In genomic region chr19:17777840-17778620, GRCh38 we compare ENCODE assay signal across 8 cellular contexts. TPM values are rescaled to one million over a fixed set of nuclear protein-coding genes. Genes with fewer than 3 reads are reported as not detected.
DNase-seq lines count a peak whose midpoint lies in the region; ATAC-seq and TF ChIP-seq lines count a peak whose summit lies in the region.

No MANE protein-coding gene starts in this region.

- H3K36me3 ChIP-seq in left lung, result peaks cover 0 to 20% of the 10 kb centered on the region in 2 donors

- DNase-seq in NCI-H1417 (lab: John Stamatoyannopoulos, UW) (peak; percentile 25 to 68 (median 56)), NCI-H1417 treated with DMSO at 0.1 percent for 48 hours (lab: John Stamatoyannopoulos, UW) (no peak), RWPE1 (ENCODE audit: low spot score) (peak; percentile 83), T47D (ENCODE audit: low read depth in 1 of 2, low spot score in 1 of 2) (peak; percentile 59 to 95), left lung (peak; percentile 82 to 94), HuH-7.5 (ENCODE audit: low spot score) (no peak), NCI-H2081 treated with DMSO at 0.1 percent for 48 hours (lab: John Stamatoyannopoulos, UW) (no peak)
- DNase-seq in stimulated activated naive CD4-positive, alpha-beta T cell treated with Interleukin-2 at 50 U/mL for 16 hours (lab: John Stamatoyannopoulos, UW), result peak; percentile 12

- peaks cover 6 to 17% of the 10 kb centered on the region in 2 donors for H3K4me1 ChIP-seq in left lung

- in situ Hi-C loops in T47D (cut with HindIII; ENCODE audit: low pct_unique_long_range_greater_than_20kb, low sequenced_read_pairs), result no loop called here

- ATAC-seq in left lung, result peak; percentile 82

- H3K27me3 ChIP-seq in left lung, result peaks cover 0 to 46% of the 10 kb centered on the region in 2 donors

- H3K9me3 ChIP-seq in left lung, result no peaks in the 10 kb centered on the region

- peak overlapping the region in 1 of 2 donors; percentile 37 for H3K4me3 ChIP-seq in left lung

- CTCF ChIA-PET in RWPE1 (lab: Yijun Ruan, JAX), result interaction anchor here (1.2 kb wide), 1 partner anchor 11 kb away, joined by 4 read pairs; no protein-coding TSS in a partner anchor

- POLR2A ChIA-PET in RWPE1 (lab: Yijun Ruan, JAX; ENCODE audit: low non-redundant PET), result no interaction called here

- no peak for TF ChIP-seq CTCF in RWPE1 (conservative IDR thresholded peaks at IDR 0.05; ENCODE audit: low read depth)
- TF ChIP-seq CTCF in left lung (IDR thresholded peaks at IDR 0.05), result no peak

- peak overlapping the region; percentile 43 for H3K27ac ChIP-seq in RWPE1
- peak overlapping the region in 1 of 2 donors; percentile 31 for H3K27ac ChIP-seq in left lung

- intact Hi-C loops in left lung (cut with DNase I), result no loop called here

RNA-seq across cellular contexts. Expression of gene B3GNT3, which starts 16.9 kb away (rescaled TPM):
- 1 to 10 TPM; 2.1 to 5.2 TPM for total RNA-seq in left lung

RNA-seq across cellular contexts. Expression of gene FCHO1, which starts 26.8 kb away (rescaled TPM):
- 10 to 100 TPM in 1 of 2 donors, 1 to 10 TPM in 1; 3.0 to 12.7 TPM for total RNA-seq in left lung

RNA-seq across cellular contexts. Expression of gene INSL3, which starts 43.3 kb away (rescaled TPM):
- under 1 TPM in 1 of 2 donors, not detected in 1; 0.76 TPM for total RNA-seq in left lung

RNA-seq across cellular contexts. Expression of gene MAP1S, which starts 58.8 kb away (rescaled TPM):
- 10 to 100 TPM; 65.1 to 82.2 TPM for total RNA-seq in left lung

Comparison
In these comparisons a context has a peak if more than half of its experiments do, and no peak if none do; other contexts are left out.
1. DNase-seq: peak in NCI-H1417 (3 of 3), RWPE1 (single experiment), T47D (2 of 2), left lung (2 of 2) and stimulated activated naive CD4-positive, alpha-beta T cell treated with Interleukin-2 at 50 U/mL for 16 hours (single experiment); none in NCI-H1417 treated with DMSO at 0.1 percent for 48 hours (single experiment), HuH-7.5 (single experiment) and NCI-H2081 treated with DMSO at 0.1 percent for 48 hours (single experiment).